ENCODE assay signal across 8 cellular contexts in genomic region chr6:85594197-85594930, GRCh38. TPM values are rescaled to one million over a fixed set of nuclear protein-coding genes. Genes with fewer than 3 reads are reported as not detected.
DNase-seq lines count a peak whose midpoint lies in the region; ATAC-seq and TF ChIP-seq lines count a peak whose summit lies in the region.

No MANE protein-coding gene starts in this region.

- no peaks in the 10 kb centered on the region for H3K36me3 ChIP-seq in sigmoid colon

- WGBS in sigmoid colon, 2 donors = 1% methylated on average over 35 of the region's 35 CpGs

- no peaks in the 10 kb centered on the region for H3K9me3 Mint-ChIP-seq in activated T-helper 1 cell treated with anti-CD3 and anti-CD28 coated beads, Interleukin-12 subunit alpha, Interleukin-12 subunit beta, Interleukin-2, Interleukin-4 antibody, amounts not matched to agents 30 ng/mL and 10 ng/mL and 1 ng/mL, durations not matched to agents 14 hours and 24 hours and 36 hours
- peaks cover 9% of the 10 kb centered on the region for H3K9me3 Mint-ChIP-seq in glutamatergic neuron (ENCODE audit: unreplicated experiment)

- no peak for TF ChIP-seq EP300 in sigmoid colon (IDR thresholded peaks at IDR 0.05)

- intact Hi-C loops in activated T-helper 1 cell treated with anti-CD3 and anti-CD28 coated beads, Interleukin-12 subunit alpha, Interleukin-12 subunit beta, Interleukin-2, Interleukin-4 antibody, amounts not matched to agents 30 ng/mL and 10 ng/mL and 1 ng/mL, durations not matched to agents 14 hours and 24 hours and 36 hours (cut with micrococcal nuclease) = loop anchor here (1.0 to 5.0 kb wide), 5 partner anchors 49 to 1367 kb away; partner anchors contain the start of genes CEP162 and NT5E
- intact Hi-C loops in sigmoid colon (cut with DNase I) = no loop called here

- peak overlapping the region; percentile 94 for H3K4me3 Mint-ChIP-seq in activated T-helper 1 cell treated with anti-CD3 and anti-CD28 coated beads, Interleukin-12 subunit alpha, Interleukin-12 subunit beta, Interleukin-2, Interleukin-4 antibody, amounts not matched to agents 30 ng/mL and 10 ng/mL and 1 ng/mL, durations not matched to agents 14 hours and 24 hours and 36 hours
- peak overlapping the region; percentile 97 for H3K4me3 Mint-ChIP-seq in glutamatergic neuron (ENCODE audit: unreplicated experiment)

- DNase-seq in NCI-H1092 treated with DMSO at 0.1 percent for 48 hours (lab: John Stamatoyannopoulos, UW) (peak; percentile 43), NCI-H1092 (lab: John Stamatoyannopoulos, UW) (no peak), NCI-H2227 treated with DMSO at 0.1 percent for 48 hours (lab: John Stamatoyannopoulos, UW) (peak; percentile 34), glutamatergic neuron (no peak), sigmoid colon (no peak), OCI-M2 (lab: John Stamatoyannopoulos, UW; ENCODE audit: unreplicated experiment) (no peak)
- no peak for DNase-seq in activated T-helper 1 cell treated with anti-CD3 and anti-CD28 coated beads, Interleukin-12 subunit alpha, Interleukin-12 subunit beta, Interleukin-2, Interleukin-4 antibody, amounts not matched to agents 30 ng/mL and 10 ng/mL and 1 ng/mL, durations not matched to agents 14 hours and 24 hours and 36 hours (ENCODE audit: low spot score)

- no peaks in the 10 kb centered on the region for H3K27me3 ChIP-seq in sigmoid colon

- peaks cover 14% of the 10 kb centered on the region for H3K4me1 Mint-ChIP-seq in activated T-helper 1 cell treated with anti-CD3 and anti-CD28 coated beads, Interleukin-12 subunit alpha, Interleukin-12 subunit beta, Interleukin-2, Interleukin-4 antibody, amounts not matched to agents 30 ng/mL and 10 ng/mL and 1 ng/mL, durations not matched to agents 14 hours and 24 hours and 36 hours (ENCODE audit: low read depth)
- peaks cover 10% of the 10 kb centered on the region for H3K4me1 Mint-ChIP-seq in glutamatergic neuron (ENCODE audit: low read depth, unreplicated experiment)

- peaks cover 16% of the 10 kb centered on the region for H3K36me3 Mint-ChIP-seq in activated T-helper 1 cell treated with anti-CD3 and anti-CD28 coated beads, Interleukin-12 subunit alpha, Interleukin-12 subunit beta, Interleukin-2, Interleukin-4 antibody, amounts not matched to agents 30 ng/mL and 10 ng/mL and 1 ng/mL, durations not matched to agents 14 hours and 24 hours and 36 hours (ENCODE audit: low read depth)
- no peaks in the 10 kb centered on the region for H3K36me3 Mint-ChIP-seq in glutamatergic neuron (ENCODE audit: unreplicated experiment)

- H3K4me3 ChIP-seq in sigmoid colon = peak overlapping the region; percentile 64 to 91 (median 76)

- H3K27me3 Mint-ChIP-seq in activated T-helper 1 cell treated with anti-CD3 and anti-CD28 coated beads, Interleukin-12 subunit alpha, Interleukin-12 subunit beta, Interleukin-2, Interleukin-4 antibody, amounts not matched to agents 30 ng/mL and 10 ng/mL and 1 ng/mL, durations not matched to agents 14 hours and 24 hours and 36 hours (ENCODE audit: insufficient read depth) = no peaks in the 10 kb centered on the region
- H3K27me3 Mint-ChIP-seq in glutamatergic neuron (ENCODE audit: unreplicated experiment) = peaks cover 7% of the 10 kb centered on the region

- TF ChIP-seq CTCF in glutamatergic neuron (IDR thresholded peaks at IDR 0.05; ENCODE audit: partially characterized antibody, unreplicated experiment) (no peak), sigmoid colon (IDR thresholded peaks at IDR 0.05) (no peak)

- peak overlapping the region; percentile 92 to 98 (median 96) for H3K27ac ChIP-seq in sigmoid colon

- TF ChIP-seq POLR2A in sigmoid colon (IDR thresholded peaks at IDR 0.05) = peak in 1 of 2 donors; percentile 6

- peaks cover 0 to 28% (median 18%) of the 10 kb centered on the region in 4 donors for H3K4me1 ChIP-seq in sigmoid colon

- peak; percentile 1 for ATAC-seq in HG02763 (IDR thresholded peaks at IDR 0.05; ENCODE audit: unreplicated experiment)

- H3K27ac Mint-ChIP-seq in activated T-helper 1 cell treated with anti-CD3 and anti-CD28 coated beads, Interleukin-12 subunit alpha, Interleukin-12 subunit beta, Interleukin-2, Interleukin-4 antibody, amounts not matched to agents 30 ng/mL and 10 ng/mL and 1 ng/mL, durations not matched to agents 14 hours and 24 hours and 36 hours = peak overlapping the region; percentile 93
- H3K27ac Mint-ChIP-seq in glutamatergic neuron (ENCODE audit: unreplicated experiment) = peak overlapping the region; percentile 91

- no peaks in the 10 kb centered on the region for H3K9me3 ChIP-seq in sigmoid colon

RNA-seq across cellular contexts. Expression of gene SNX14, which starts 0.7 kb away (rescaled TPM):
- 49.5 and 51.0 TPM in 2 replicates for total RNA-seq in activated T-helper 1 cell treated with anti-CD3 and anti-CD28 coated beads, Interleukin-12 subunit alpha, Interleukin-12 subunit beta, Interleukin-2, Interleukin-4 antibody, amounts not matched to agents 30 ng/mL and 10 ng/mL and 1 ng/mL, durations not matched to agents 14 hours and 24 hours and 36 hours
- 73.6 TPM for total RNA-seq in glutamatergic neuron (ENCODE audit: unreplicated experiment)
- total RNA-seq in sigmoid colon = 10 to 100 TPM; 52.4 to 94.2 (median 83.5) TPM
- polyA plus RNA-seq in sigmoid colon = 10 to 100 TPM; 12.9 to 61.1 (median 13.8) TPM

RNA-seq across cellular contexts. Expression of gene SYNCRIP, which starts 48.3 kb away (rescaled TPM):
- total RNA-seq in activated T-helper 1 cell treated with anti-CD3 and anti-CD28 coated beads, Interleukin-12 subunit alpha, Interleukin-12 subunit beta, Interleukin-2, Interleukin-4 antibody, amounts not matched to agents 30 ng/mL and 10 ng/mL and 1 ng/mL, durations not matched to agents 14 hours and 24 hours and 36 hours = 207 and 217 TPM in 2 replicates
- total RNA-seq in glutamatergic neuron (ENCODE audit: unreplicated experiment) (93.6 TPM), sigmoid colon (10 to 100 TPM; 71.6 to 84.3 (median 77.5) TPM)
- polyA plus RNA-seq in sigmoid colon = 10 to 100 TPM; 23.1 to 51.1 (median 24.6) TPM

Comparison
In these comparisons a context has a peak if more than half of its experiments do, and no peak if none do; other contexts are left out.
1. DNase-seq: peak in NCI-H1092 treated with DMSO at 0.1 percent for 48 hours (single experiment) and NCI-H2227 treated with DMSO at 0.1 percent for 48 hours (single experiment); none in NCI-H1092 (single experiment), activated T-helper 1 cell treated with anti-CD3 and anti-CD28 coated beads, Interleukin-12 subunit alpha, Interleukin-12 subunit beta, Interleukin-2, Interleukin-4 antibody, amounts not matched to agents 30 ng/mL and 10 ng/mL and 1 ng/mL, durations not matched to agents 14 hours and 24 hours and 36 hours (single experiment), glutamatergic neuron (single experiment), sigmoid colon (single experiment) and OCI-M2 (single experiment).